ENCODE assay signal across 1 cellular context in genomic region chrX:103254921-103255455, GRCh38.
TF ChIP-seq lines count a peak whose summit lies in the region.

A gene with protein sequence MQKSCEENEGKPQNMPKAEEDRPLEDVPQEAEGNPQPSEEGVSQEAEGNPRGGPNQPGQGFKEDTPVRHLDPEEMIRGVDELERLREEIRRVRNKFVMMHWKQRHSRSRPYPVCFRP (minus strand): TSS chrX:103255155. CDS start chrX:103253979, 1,176 bp downstream.

TF ChIP-seq in K562, 482 proteins besides CTCF, POLR2A, EP300 and RAD21 (continued from another document and continues in another):
- TF ChIP-seq, protein P1, sequence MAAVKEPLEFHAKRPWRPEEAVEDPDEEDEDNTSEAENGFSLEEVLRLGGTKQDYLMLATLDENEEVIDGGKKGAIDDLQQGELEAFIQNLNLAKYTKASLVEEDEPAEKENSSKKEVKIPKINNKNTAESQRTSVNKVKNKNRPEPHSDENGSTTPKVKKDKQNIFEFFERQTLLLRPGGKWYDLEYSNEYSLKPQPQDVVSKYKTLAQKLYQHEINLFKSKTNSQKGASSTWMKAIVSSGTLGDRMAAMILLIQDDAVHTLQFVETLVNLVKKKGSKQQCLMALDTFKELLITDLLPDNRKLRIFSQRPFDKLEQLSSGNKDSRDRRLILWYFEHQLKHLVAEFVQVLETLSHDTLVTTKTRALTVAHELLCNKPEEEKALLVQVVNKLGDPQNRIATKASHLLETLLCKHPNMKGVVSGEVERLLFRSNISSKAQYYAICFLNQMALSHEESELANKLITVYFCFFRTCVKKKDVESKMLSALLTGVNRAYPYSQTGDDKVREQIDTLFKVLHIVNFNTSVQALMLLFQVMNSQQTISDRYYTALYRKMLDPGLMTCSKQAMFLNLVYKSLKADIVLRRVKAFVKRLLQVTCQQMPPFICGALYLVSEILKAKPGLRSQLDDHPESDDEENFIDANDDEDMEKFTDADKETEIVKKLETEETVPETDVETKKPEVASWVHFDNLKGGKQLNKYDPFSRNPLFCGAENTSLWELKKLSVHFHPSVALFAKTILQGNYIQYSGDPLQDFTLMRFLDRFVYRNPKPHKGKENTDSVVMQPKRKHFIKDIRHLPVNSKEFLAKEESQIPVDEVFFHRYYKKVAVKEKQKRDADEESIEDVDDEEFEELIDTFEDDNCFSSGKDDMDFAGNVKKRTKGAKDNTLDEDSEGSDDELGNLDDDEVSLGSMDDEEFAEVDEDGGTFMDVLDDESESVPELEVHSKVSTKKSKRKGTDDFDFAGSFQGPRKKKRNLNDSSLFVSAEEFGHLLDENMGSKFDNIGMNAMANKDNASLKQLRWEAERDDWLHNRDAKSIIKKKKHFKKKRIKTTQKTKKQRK (IDR thresholded peaks at IDR 0.05; ENCODE audit: borderline replicate concordance, low read depth, low read length) = no peak
- TF ChIP-seq CBFA2T3 (IDR thresholded peaks at IDR 0.05) (no peak), PRMT5 (CRISPR knock-in tag; IDR thresholded peaks at IDR 0.05) (no peak), PHB2 (IDR thresholded peaks at IDR 0.05; ENCODE audit: low read depth) (no peak), PHF8 (IDR thresholded peaks at IDR 0.05; ENCODE audit: borderline replicate concordance, low read length) (peak; percentile 56; the same call in 1 of the 2 replicates), ZNF197 (CRISPR knock-in tag; IDR thresholded peaks at IDR 0.05; ENCODE audit: low read depth) (no peak), ZNF12 (CRISPR knock-in tag; IDR thresholded peaks at IDR 0.05) (no peak), KDM5B (IDR thresholded peaks at IDR 0.05; ENCODE audit: insufficient replicate concordance, low read depth, low read length) (no peak), ZFX (CRISPR knock-in tag; IDR thresholded peaks at IDR 0.05) (peak; percentile 62), GABPA (tag; conservative IDR thresholded peaks at IDR 0.05; ENCODE audit: low read depth) (peak; percentile 6; the same call in 1 of the 2 replicates), CHD1 (IDR thresholded peaks at IDR 0.05; ENCODE audit: low read length) (peak; percentile 19), SOX6 (IDR thresholded peaks at IDR 0.05) (0 out of 2 replicates have a peak, but pooled peaks have one; percentile 32), CREB3L1 (IDR thresholded peaks at IDR 0.05; ENCODE audit: borderline replicate concordance, low read depth) (peak; percentile 65; the same call in 1 of the 2 replicates), TOE1 (IDR thresholded peaks at IDR 0.05; ENCODE audit: borderline replicate concordance) (peak; percentile 94), TOE1 (CRISPR knock-in tag; IDR thresholded peaks at IDR 0.05; ENCODE audit: borderline replicate concordance, low read depth) (no peak), ATF3 (IDR thresholded peaks at IDR 0.05) (peak; percentile 76), ATF3 (CRISPR knock-in tag; conservative IDR thresholded peaks at IDR 0.05) (no peak), ZBTB49 (CRISPR knock-in tag; IDR thresholded peaks at IDR 0.05; ENCODE audit: borderline replicate concordance) (no peak), LEF1 (IDR thresholded peaks at IDR 0.05) (0 out of 2 replicates have a peak, but pooled peaks have one; percentile 17), TBL1XR1 (IDR thresholded peaks at IDR 0.05; ENCODE audit: low read length in 2 of 2) (no peak), ZNF766 (CRISPR knock-in tag; conservative IDR thresholded peaks at IDR 0.05) (no peak), KAT8 (IDR thresholded peaks at IDR 0.05; ENCODE audit: low read depth) (no peak), RBM25 (IDR thresholded peaks at IDR 0.05; ENCODE audit: low read depth, low read length, severe bottlenecking) (no peak), ELF1 (tag; IDR thresholded peaks at IDR 0.05) (no peak), JUND (IDR thresholded peaks at IDR 0.05; ENCODE audit: borderline replicate concordance, low read depth, low read length) (peak; percentile 67; the same call in 1 of the 2 replicates), JUND (tag; IDR thresholded peaks at IDR 0.05; ENCODE audit: borderline replicate concordance, low read depth, low read length) (peak; percentile 65; the same call in 2 of the 3 replicates), ZNF75A (CRISPR knock-in tag; IDR thresholded peaks at IDR 0.05) (no peak), ZNF277 (CRISPR knock-in tag; IDR thresholded peaks at IDR 0.05; ENCODE audit: borderline replicate concordance) (no peak), MEIS2 (IDR thresholded peaks at IDR 0.05; ENCODE audit: partially characterized antibody) (peak; percentile 47), PHF21A (IDR thresholded peaks at IDR 0.05; ENCODE audit: borderline replicate concordance, low read depth) (no peak), SNRNP70 (optimal IDR thresholded peaks at IDR 0.05; ENCODE audit: low read depth, low read length) (no peak), PML (IDR thresholded peaks at IDR 0.05; ENCODE audit: low read length) (0 out of 2 replicates have a peak, but pooled peaks have one; percentile 19), DMBX1 (CRISPR knock-in tag; IDR thresholded peaks at IDR 0.05; ENCODE audit: borderline replicate concordance) (no peak), L3MBTL2 (IDR thresholded peaks at IDR 0.05) (peak; percentile 58; the same call in 1 of the 2 replicates), TBP (optimal IDR thresholded peaks at IDR 0.05; ENCODE audit: low read depth, low read length) (peak; percentile 21), BHLHE40 (IDR thresholded peaks at IDR 0.05; ENCODE audit: low read length) (peak; percentile 92), MAFK (IDR thresholded peaks at IDR 0.05; ENCODE audit: low read length) (no peak), TRIM25 (IDR thresholded peaks at IDR 0.05; ENCODE audit: borderline replicate concordance) (no peak), RB1 (IDR thresholded peaks at IDR 0.05; ENCODE audit: low read depth) (no peak), ZC3H4 (CRISPR knock-in tag; IDR thresholded peaks at IDR 0.05; ENCODE audit: borderline replicate concordance) (no peak), PBX2 (CRISPR knock-in tag; IDR thresholded peaks at IDR 0.05; ENCODE audit: low read depth) (no peak), PBX2 (tag; conservative IDR thresholded peaks at IDR 0.05; ENCODE audit: low read depth) (peak; percentile 47; the same call in 1 of the 2 replicates)
- TF ChIP-seq, protein P2, sequence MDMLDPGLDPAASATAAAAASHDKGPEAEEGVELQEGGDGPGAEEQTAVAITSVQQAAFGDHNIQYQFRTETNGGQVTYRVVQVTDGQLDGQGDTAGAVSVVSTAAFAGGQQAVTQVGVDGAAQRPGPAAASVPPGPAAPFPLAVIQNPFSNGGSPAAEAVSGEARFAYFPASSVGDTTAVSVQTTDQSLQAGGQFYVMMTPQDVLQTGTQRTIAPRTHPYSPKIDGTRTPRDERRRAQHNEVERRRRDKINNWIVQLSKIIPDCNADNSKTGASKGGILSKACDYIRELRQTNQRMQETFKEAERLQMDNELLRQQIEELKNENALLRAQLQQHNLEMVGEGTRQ (CRISPR knock-in tag; IDR thresholded peaks at IDR 0.05) = peak; percentile 87
- TF ChIP-seq, protein P3, sequence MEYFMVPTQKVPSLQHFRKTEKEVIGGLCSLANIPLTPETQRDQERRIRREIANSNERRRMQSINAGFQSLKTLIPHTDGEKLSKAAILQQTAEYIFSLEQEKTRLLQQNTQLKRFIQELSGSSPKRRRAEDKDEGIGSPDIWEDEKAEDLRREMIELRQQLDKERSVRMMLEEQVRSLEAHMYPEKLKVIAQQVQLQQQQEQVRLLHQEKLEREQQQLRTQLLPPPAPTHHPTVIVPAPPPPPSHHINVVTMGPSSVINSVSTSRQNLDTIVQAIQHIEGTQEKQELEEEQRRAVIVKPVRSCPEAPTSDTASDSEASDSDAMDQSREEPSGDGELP (CRISPR knock-in tag; IDR thresholded peaks at IDR 0.05; ENCODE audit: borderline replicate concordance) = no peak
- TF ChIP-seq, protein P4, sequence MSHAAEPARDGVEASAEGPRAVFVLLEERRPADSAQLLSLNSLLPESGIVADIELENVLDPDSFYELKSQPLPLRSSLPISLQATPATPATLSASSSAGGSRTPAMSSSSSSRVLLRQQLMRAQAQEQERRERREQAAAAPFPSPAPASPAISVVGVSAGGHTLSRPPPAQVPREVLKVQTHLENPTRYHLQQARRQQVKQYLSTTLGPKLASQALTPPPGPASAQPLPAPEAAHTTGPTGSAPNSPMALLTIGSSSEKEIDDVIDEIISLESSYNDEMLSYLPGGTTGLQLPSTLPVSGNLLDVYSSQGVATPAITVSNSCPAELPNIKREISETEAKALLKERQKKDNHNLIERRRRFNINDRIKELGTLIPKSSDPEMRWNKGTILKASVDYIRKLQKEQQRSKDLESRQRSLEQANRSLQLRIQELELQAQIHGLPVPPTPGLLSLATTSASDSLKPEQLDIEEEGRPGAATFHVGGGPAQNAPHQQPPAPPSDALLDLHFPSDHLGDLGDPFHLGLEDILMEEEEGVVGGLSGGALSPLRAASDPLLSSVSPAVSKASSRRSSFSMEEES (CRISPR knock-in tag; IDR thresholded peaks at IDR 0.05) = peak; percentile 94
- TF ChIP-seq, protein P5, sequence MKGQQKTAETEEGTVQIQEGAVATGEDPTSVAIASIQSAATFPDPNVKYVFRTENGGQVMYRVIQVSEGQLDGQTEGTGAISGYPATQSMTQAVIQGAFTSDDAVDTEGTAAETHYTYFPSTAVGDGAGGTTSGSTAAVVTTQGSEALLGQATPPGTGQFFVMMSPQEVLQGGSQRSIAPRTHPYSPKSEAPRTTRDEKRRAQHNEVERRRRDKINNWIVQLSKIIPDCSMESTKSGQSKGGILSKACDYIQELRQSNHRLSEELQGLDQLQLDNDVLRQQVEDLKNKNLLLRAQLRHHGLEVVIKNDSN (CRISPR knock-in tag; IDR thresholded peaks at IDR 0.05) = peak; percentile 89
